ENCODE assay signal across 1 cellular context in genomic region chr19:48341515-48342413, GRCh38.
A peak's percentile ranks its signal among the peaks of the same experiment; 100 is the strongest.
TF ChIP-seq lines count a peak whose summit lies in the region.

No MANE protein-coding gene starts in this region.

TF ChIP-seq in HepG2, 621 proteins besides CTCF, POLR2A, EP300 and RAD21:
- TF ChIP-seq ZNF629 (CRISPR knock-in tag; conservative IDR thresholded peaks at IDR 0.05), result peak; percentile 75
- no peak for TF ChIP-seq SRSF9 (IDR thresholded peaks at IDR 0.05; ENCODE audit: borderline replicate concordance, insufficient read depth, low read depth, low read length, poor library complexity, severe bottlenecking)
- TF ChIP-seq, protein P1, sequence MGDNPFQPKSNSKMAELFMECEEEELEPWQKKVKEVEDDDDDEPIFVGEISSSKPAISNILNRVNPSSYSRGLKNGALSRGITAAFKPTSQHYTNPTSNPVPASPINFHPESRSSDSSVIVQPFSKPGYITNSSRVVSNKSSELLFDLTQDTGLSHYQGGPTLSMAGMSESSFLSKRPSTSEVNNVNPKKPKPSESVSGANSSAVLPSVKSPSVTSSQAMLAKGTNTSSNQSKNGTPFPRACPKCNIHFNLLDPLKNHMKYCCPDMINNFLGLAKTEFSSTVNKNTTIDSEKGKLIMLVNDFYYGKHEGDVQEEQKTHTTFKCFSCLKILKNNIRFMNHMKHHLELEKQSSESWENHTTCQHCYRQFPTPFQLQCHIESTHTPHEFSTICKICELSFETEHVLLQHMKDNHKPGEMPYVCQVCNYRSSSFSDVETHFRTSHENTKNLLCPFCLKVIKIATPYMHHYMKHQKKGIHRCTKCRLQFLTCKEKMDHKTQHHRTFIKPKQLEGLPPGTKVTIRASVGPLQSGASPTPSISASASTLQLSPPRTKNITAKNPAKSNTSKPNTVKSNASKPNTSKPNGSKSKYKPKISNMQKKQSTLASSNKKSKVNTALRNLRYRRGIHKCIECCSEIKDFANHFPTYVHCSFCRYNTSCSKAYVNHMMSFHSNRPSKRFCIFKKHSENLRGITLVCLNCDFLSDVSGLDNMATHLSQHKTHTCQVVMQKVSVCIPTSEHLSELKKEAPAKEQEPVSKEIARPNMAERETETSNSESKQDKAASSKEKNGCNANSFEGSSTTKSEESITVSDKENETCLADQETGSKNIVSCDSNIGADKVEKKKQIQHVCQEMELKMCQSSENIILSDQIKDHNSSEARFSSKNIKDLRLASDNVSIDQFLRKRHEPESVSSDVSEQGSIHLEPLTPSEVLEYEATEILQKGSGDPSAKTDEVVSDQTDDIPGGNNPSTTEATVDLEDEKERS (CRISPR knock-in tag; IDR thresholded peaks at IDR 0.05), result no peak
- TF ChIP-seq HOXA9 (CRISPR knock-in tag; IDR thresholded peaks at IDR 0.05; ENCODE audit: borderline replicate concordance), result no peak
- no peak for TF ChIP-seq ZNF878 (CRISPR knock-in tag; IDR thresholded peaks at IDR 0.05)
- TF ChIP-seq HNRNPK (IDR thresholded peaks at IDR 0.05; ENCODE audit: low read depth, low read length, poor library complexity, severe bottlenecking), result peak; percentile 6
- peak; percentile 31; the same call in 1 of the 2 replicates for TF ChIP-seq CHD4 (IDR thresholded peaks at IDR 0.05; ENCODE audit: borderline replicate concordance, low read length)
- TF ChIP-seq MIER3 (CRISPR knock-in tag; IDR thresholded peaks at IDR 0.05; ENCODE audit: borderline replicate concordance), result no peak
- no peak for TF ChIP-seq ZNF235 (CRISPR knock-in tag; IDR thresholded peaks at IDR 0.05; ENCODE audit: borderline replicate concordance)
- no peak for TF ChIP-seq ZNF792 (CRISPR knock-in tag; IDR thresholded peaks at IDR 0.05)
- no peak for TF ChIP-seq FOXO1 (CRISPR knock-in tag; IDR thresholded peaks at IDR 0.05)
- no peak for TF ChIP-seq HDAC6 (IDR thresholded peaks at IDR 0.05; ENCODE audit: low read depth, low read length)
- TF ChIP-seq BORCS8-MEF2B (CRISPR knock-in tag; IDR thresholded peaks at IDR 0.05), result no peak
- no peak for TF ChIP-seq ZNF367 (CRISPR knock-in tag; IDR thresholded peaks at IDR 0.05; ENCODE audit: borderline replicate concordance)
- no peak for TF ChIP-seq FUBP1 (CRISPR knock-in tag; IDR thresholded peaks at IDR 0.05; ENCODE audit: borderline replicate concordance)
- peak; percentile 82 for TF ChIP-seq ZNF768 (CRISPR knock-in tag; IDR thresholded peaks at IDR 0.05)
